ENCODE assay signal across 8 cellular contexts in the genomic region with DNA sequence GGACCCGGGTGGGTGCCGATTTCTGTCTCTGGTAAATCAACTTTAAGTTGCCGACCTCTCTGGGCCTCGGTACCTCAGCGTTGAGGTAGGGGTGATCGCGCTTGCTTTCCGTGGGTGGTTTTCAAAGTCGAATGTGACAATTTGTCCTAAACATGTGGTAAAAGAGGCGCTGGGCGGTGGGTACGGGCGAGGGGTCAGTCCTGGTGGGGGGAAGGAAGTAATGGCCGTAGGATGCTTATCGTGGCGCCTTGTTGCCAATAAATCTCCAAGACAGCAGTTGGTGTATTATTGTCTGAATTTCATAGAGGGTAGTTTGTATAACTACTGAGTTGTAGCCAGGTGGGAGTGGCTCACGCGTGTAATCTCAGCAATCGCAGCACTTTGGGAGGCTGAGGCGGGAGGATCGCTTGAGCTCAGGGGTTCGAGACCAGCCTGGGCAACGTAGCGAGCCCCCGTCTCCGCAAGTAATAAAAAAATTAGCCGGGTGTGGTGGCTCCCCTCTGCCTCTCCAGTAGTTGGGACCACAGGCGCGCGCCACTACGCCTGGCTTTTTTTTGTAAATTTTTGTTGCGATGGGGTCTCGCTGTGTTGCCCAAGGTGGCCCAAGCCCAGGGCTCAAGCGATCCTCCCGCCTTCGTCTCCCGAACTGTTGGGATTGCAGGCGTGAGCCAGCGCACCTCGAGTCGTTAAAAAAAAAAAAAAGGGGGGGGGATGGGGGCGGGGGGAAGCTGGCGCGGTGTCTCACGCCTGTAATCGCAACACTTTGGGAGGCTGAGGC. TPM values are rescaled to one million over a fixed set of nuclear protein-coding genes. Genes with fewer than 3 reads are reported as not detected.
DNase-seq lines count a peak whose midpoint lies in the region; ATAC-seq, FAIRE-seq and TF ChIP-seq lines count a peak whose summit lies in the region.

No MANE protein-coding gene starts in this region.

- no peak for TF ChIP-seq CTCF in H1 (IDR thresholded peaks at IDR 0.05; ENCODE audit: control extremely low read depth in 1 of 3, insufficient read depth in 1 of 3, low read depth in 1 of 3, low read length in 3 of 3)
- no peak for TF ChIP-seq CTCF in nephron progenitor cell (IDR thresholded peaks at IDR 0.05)

- peaks cover 3 to 7% (median 3%) of the 10 kb centered on the region in 4 experiments; a peak in 5 of 7 replicates for H3K4me1 ChIP-seq in H1 (replicated peaks in 1 of 4; ENCODE audit: control insufficient read depth in 3 of 4, insufficient read depth in 4 of 4, low read length in 3 of 4)

- no peaks in the 10 kb centered on the region for H3K9me3 Mint-ChIP-seq in nephron progenitor cell

- WGBS in H1 (ENCODE audit: extremely low coverage in 1 of 2, insufficient coverage in 1 of 2, insufficient read length in 1 of 2, insufficient replicate concordance in 2 of 2, low coverage in 1 of 2, low lambda C conversion rate in 2 of 2, missing lambda C conversion rate in 1 of 2), 2 experiments, result 37% methylated on average over 34 of the region's 46 CpGs; no CpG with 5 or more reads in 1 of the 2 experiments

- no peak for TF ChIP-seq RAD21 in H1 (IDR thresholded peaks at IDR 0.05 in 1 of 2, conservative IDR thresholded peaks at IDR 0.05 in 1 of 2; ENCODE audit: low read depth in 2 of 2, low read length in 2 of 2)

- peak overlapping the region; percentile 85 to 91 (median 90) for H3K9ac ChIP-seq in H1 (replicated peaks in 1 of 4; ENCODE audit: extremely low read depth in 1 of 4, low read depth in 3 of 4, low read length in 3 of 4)

- H3K4me3 Mint-ChIP-seq in nephron progenitor cell, result peak overlapping the region; percentile 98

- H3K27me3 ChIP-seq in H1 (replicated peaks in 1 of 4; ENCODE audit: control insufficient read depth in 3 of 4, extremely low read depth in 1 of 4, insufficient read depth in 3 of 4, low read length in 3 of 4), result no peaks in the 10 kb centered on the region

- peak overlapping the region; percentile 79 to 94 for H3K4me2 ChIP-seq in H1 (ENCODE audit: insufficient read depth in 1 of 2, low read depth in 2 of 2, low read length in 2 of 2)

- no peak overlapping the region for H3K18ac ChIP-seq in H1 (ENCODE audit: extremely low read depth, low read length)

- H2AFZ ChIP-seq in H1 (ENCODE audit: low read length), result no peak overlapping the region

- CTCF ChIA-PET in H1 (lab: Charles Lee; ENCODE audit: partially characterized antibody), result interaction anchor here (0.6 to 1.2 kb wide), 5 partner anchors 9 to 127 kb away, joined by 3 to 8 read pairs (median 3); no protein-coding TSS in a partner anchor

- H3K36me3 ChIP-seq in H1 (ENCODE audit: control insufficient read depth in 2 of 4, insufficient read depth in 4 of 4, low read length in 3 of 4), result peaks cover 7 to 15% (median 10%) of the 10 kb centered on the region in 4 experiments; a peak in 7 of 8 replicates

- peak overlapping the region; percentile 74 for H3K56ac ChIP-seq in H1 (replicated peaks; ENCODE audit: insufficient read length, low read depth, low read length)

- no peak for FAIRE-seq in H1 (lab: Jason Lieb, UNC)

- ATAC-seq in GM18502 (IDR thresholded peaks at IDR 0.05; ENCODE audit: poor library complexity, unreplicated experiment) (peak; percentile 2), HG03521 (IDR thresholded peaks at IDR 0.05; ENCODE audit: unreplicated experiment) (no peak), GM19351 (IDR thresholded peaks at IDR 0.05; ENCODE audit: unreplicated experiment) (no peak)

- H2BK12ac ChIP-seq in H1 (ENCODE audit: low read depth, low read length), result no peak overlapping the region

- H3K79me2 ChIP-seq in H1 (ENCODE audit: control insufficient read depth in 1 of 2, insufficient read depth in 2 of 2, low read length in 2 of 2), result peaks cover 25 to 71% of the 10 kb centered on the region in 2 experiments

- peaks cover 15% of the 10 kb centered on the region for H3K23me2 ChIP-seq in H1 (ENCODE audit: low read depth, low read length)

- no peak for TF ChIP-seq EP300 in H1 (IDR thresholded peaks at IDR 0.05; ENCODE audit: borderline replicate concordance in 1 of 2, low read depth in 2 of 2, low read length in 2 of 2)

- TF ChIP-seq POLR2A in H1 (IDR thresholded peaks at IDR 0.05; ENCODE audit: control extremely low read depth in 1 of 2, low read depth in 2 of 2, low read length in 2 of 2), result no peak

- peak overlapping the region; percentile 90 for H3K27ac Mint-ChIP-seq in nephron progenitor cell

- H3K14ac ChIP-seq in H1 (ENCODE audit: insufficient read length), result no peak overlapping the region

- POLR2A ChIA-PET in H1 (lab: Charles Lee; ENCODE audit: partially characterized antibody), result interaction anchor here (0.7 to 5.6 kb wide), 11 partner anchors 8 to 88 kb away, joined by 3 to 37 read pairs (median 4); no protein-coding TSS in a partner anchor

- peak overlapping the region; percentile 51 for H4K5ac ChIP-seq in H1 (ENCODE audit: insufficient read length, low read depth, low read length)

- peaks cover 3% of the 10 kb centered on the region for H3K27me3 Mint-ChIP-seq in nephron progenitor cell (ENCODE audit: low read depth, poor library complexity)

- DNase-seq in NCI-H69 (lab: John Stamatoyannopoulos, UW), result peak; percentile 44
- no peak for DNase-seq in H1 (ENCODE audit: low read depth in 1 of 2, low spot score in 2 of 2)
- no peak for DNase-seq in nephron progenitor cell
- DNase-seq in pons (ENCODE audit: low spot score), result no peak
- no peak for DNase-seq in activated effector memory CD4-positive, alpha-beta T cell treated with Interleukin-2 at 50 U/mL for 16 hours

- H3K9me3 ChIP-seq in H1 (ENCODE audit: insufficient read depth in 2 of 2, low read depth in 1 of 2, low read length in 1 of 2), result no peaks in the 10 kb centered on the region

- no peak overlapping the region for H2BK20ac ChIP-seq in H1 (ENCODE audit: low read length)

- H3K4me3 ChIP-seq in H1 (ENCODE audit: extremely low read depth in 1 of 4, insufficient read depth in 2 of 4, low read depth in 3 of 4, low read length in 4 of 4), result peak overlapping the region; percentile 82 to 99 (median 95)

- H3K23ac ChIP-seq in H1 (ENCODE audit: insufficient read length), result no peak overlapping the region

- H4K91ac ChIP-seq in H1 (replicated peaks; ENCODE audit: insufficient read length, low read length), result peak overlapping the region; percentile 37

- H2AK5ac ChIP-seq in H1 (ENCODE audit: low read depth, low read length), result no peak overlapping the region

- H3K36me3 Mint-ChIP-seq in nephron progenitor cell (ENCODE audit: low read depth), result peaks cover 24% of the 10 kb centered on the region

- no peak overlapping the region for H2BK15ac ChIP-seq in H1 (ENCODE audit: low read length)

- peak overlapping the region; percentile 93; the same call in 1 of the 2 replicates for H4K8ac ChIP-seq in H1 (ENCODE audit: extremely low read depth, insufficient read depth, low read length)

- H3K27ac ChIP-seq in H1 (ENCODE audit: low read depth, low read length), result peak overlapping the region; percentile 74

- H4K20me1 ChIP-seq in H1 (replicated peaks in 1 of 2; ENCODE audit: control insufficient read depth in 1 of 2, insufficient read depth in 2 of 2, low read length in 2 of 2), result peaks cover 0 to 7% of the 10 kb centered on the region in 2 experiments

- no peak overlapping the region for H2BK120ac ChIP-seq in H1 (replicated peaks; ENCODE audit: low read depth, low read length)

- 0 out of 2 replicates have a peak overlapping the region, but pooled peaks have one; percentile 52 for H2BK5ac ChIP-seq in H1 (ENCODE audit: low read depth, low read length)

- peaks cover 6% of the 10 kb centered on the region; the same call in 1 of the 2 replicates for H3K79me1 ChIP-seq in H1 (ENCODE audit: low read depth, low read length)

- no peak overlapping the region for H3K4ac ChIP-seq in H1 (replicated peaks; ENCODE audit: insufficient read length, low read depth, low read length)

- peaks cover 32% of the 10 kb centered on the region for H3K4me1 Mint-ChIP-seq in nephron progenitor cell

RNA-seq across cellular contexts. Expression of gene BUD23, which starts 0.7 kb away (rescaled TPM):
- 72.2 and 78.4 TPM in 2 replicates for total RNA-seq in H1 (2021; fragmentation: NEBNext Ultra II Directional; extraction: Animal tissue kit (Norgen Biotek cat#: 25700))
- 72.3 and 76.5 TPM in 2 replicates for polyA plus RNA-seq in H1 (2011; rRNA removed)
- polyA plus RNA-seq in H1 (2011; cell fraction: cytosol; rRNA removed), result 102 TPM
- 59.5 TPM for polyA plus RNA-seq in H1 (2011; cell fraction: nucleus; rRNA removed)
- 82.5 to 105 TPM (median 96.1 TPM) in 4 replicates for polyA plus RNA-seq in H1 (2012, experiment 1 of 2)
- polyA plus RNA-seq in H1 (2012, experiment 2 of 2), result 78.5 TPM
- polyA plus RNA-seq in H1 (2013, experiment 1 of 2), result 147 TPM
- polyA plus RNA-seq in H1 (2013, experiment 2 of 2), result 170 TPM
- 31.4 and 38.7 TPM in 2 replicates for polyA minus RNA-seq in H1 (2011; rRNA and poly(A)+ RNA removed)
- 22.4 TPM for polyA minus RNA-seq in H1 (2011; cell fraction: cytosol; rRNA and poly(A)+ RNA removed)
- polyA minus RNA-seq in H1 (2011; cell fraction: nucleus; rRNA and poly(A)+ RNA removed), result 19.5 TPM

RNA-seq across cellular contexts. Expression of gene DNAJC30, which starts 0.9 kb away (rescaled TPM):
- 6.0 and 6.1 TPM in 2 replicates for total RNA-seq in H1 (2021; fragmentation: NEBNext Ultra II Directional; extraction: Animal tissue kit (Norgen Biotek cat#: 25700))
- polyA plus RNA-seq in H1 (2011; rRNA removed), result 6.3 and 10.0 TPM in 2 replicates
- polyA plus RNA-seq in H1 (2011; cell fraction: cytosol; rRNA removed), result 5.9 TPM
- polyA plus RNA-seq in H1 (2011; cell fraction: nucleus; rRNA removed), result 6.7 TPM
- 3.7 to 5.1 TPM (median 4.4 TPM) in 4 replicates for polyA plus RNA-seq in H1 (2012, experiment 1 of 2)
- polyA plus RNA-seq in H1 (2012, experiment 2 of 2), result 5.4 TPM
- 5.8 TPM for polyA plus RNA-seq in H1 (2013, experiment 1 of 2)
- 5.2 TPM for polyA plus RNA-seq in H1 (2013, experiment 2 of 2)
- 3.4 and 4.4 TPM in 2 replicates for polyA minus RNA-seq in H1 (2011; rRNA and poly(A)+ RNA removed)
- 3.7 TPM for polyA minus RNA-seq in H1 (2011; cell fraction: cytosol; rRNA and poly(A)+ RNA removed)
- polyA minus RNA-seq in H1 (2011; cell fraction: nucleus; rRNA and poly(A)+ RNA removed), result 10.2 TPM

RNA-seq across cellular contexts. Expression of gene VPS37D, which starts 16.5 kb away (rescaled TPM):
- 3.4 and 3.8 TPM in 2 replicates for total RNA-seq in H1 (2021; fragmentation: NEBNext Ultra II Directional; extraction: Animal tissue kit (Norgen Biotek cat#: 25700))
- polyA plus RNA-seq in H1 (2011; rRNA removed), result 5.0 and 6.9 TPM in 2 replicates
- polyA plus RNA-seq in H1 (2011; cell fraction: cytosol; rRNA removed), result 5.6 TPM
- 5.4 TPM for polyA plus RNA-seq in H1 (2011; cell fraction: nucleus; rRNA removed)
- 1.8 to 3.9 TPM (median 3.5 TPM) in 4 replicates for polyA plus RNA-seq in H1 (2012, experiment 1 of 2)
- 3.4 TPM for polyA plus RNA-seq in H1 (2012, experiment 2 of 2)
- polyA plus RNA-seq in H1 (2013, experiment 1 of 2), result 2.4 TPM
- polyA plus RNA-seq in H1 (2013, experiment 2 of 2), result 2.7 TPM
- 0.73 and 1.0 TPM in 2 replicates for polyA minus RNA-seq in H1 (2011; rRNA and poly(A)+ RNA removed)
- polyA minus RNA-seq in H1 (2011; cell fraction: cytosol; rRNA and poly(A)+ RNA removed), result 2.7 TPM
- polyA minus RNA-seq in H1 (2011; cell fraction: nucleus; rRNA and poly(A)+ RNA removed), result 3.2 TPM

RNA-seq across cellular contexts. Expression of gene STX1A, which starts 35.4 kb away (rescaled TPM):
- total RNA-seq in H1 (2021; fragmentation: NEBNext Ultra II Directional; extraction: Animal tissue kit (Norgen Biotek cat#: 25700)), result 9.9 and 13.5 TPM in 2 replicates
- 17.5 and 25.9 TPM in 2 replicates for polyA plus RNA-seq in H1 (2011; rRNA removed)
- polyA plus RNA-seq in H1 (2011; cell fraction: cytosol; rRNA removed), result 17.2 TPM
- polyA plus RNA-seq in H1 (2011; cell fraction: nucleus; rRNA removed), result 116 TPM
- polyA plus RNA-seq in H1 (2012, experiment 1 of 2), result 14.9 to 20.1 TPM (median 18.4 TPM) in 4 replicates
- 9.2 TPM for polyA plus RNA-seq in H1 (2012, experiment 2 of 2)
- polyA plus RNA-seq in H1 (2013, experiment 1 of 2), result 11.4 TPM
- polyA plus RNA-seq in H1 (2013, experiment 2 of 2), result 12.0 TPM
- polyA minus RNA-seq in H1 (2011; rRNA and poly(A)+ RNA removed), result 8.2 and 9.8 TPM in 2 replicates
- 10.2 TPM for polyA minus RNA-seq in H1 (2011; cell fraction: cytosol; rRNA and poly(A)+ RNA removed)
- 14.3 TPM for polyA minus RNA-seq in H1 (2011; cell fraction: nucleus; rRNA and poly(A)+ RNA removed)

RNA-seq across cellular contexts. Expression of gene ABHD11, which starts 54.5 kb away (rescaled TPM):
- 19.8 and 19.9 TPM in 2 replicates for total RNA-seq in H1 (2021; fragmentation: NEBNext Ultra II Directional; extraction: Animal tissue kit (Norgen Biotek cat#: 25700))
- polyA plus RNA-seq in H1 (2011; rRNA removed), result 42.2 and 50.5 TPM in 2 replicates
- 36.5 TPM for polyA plus RNA-seq in H1 (2011; cell fraction: cytosol; rRNA removed)
- polyA plus RNA-seq in H1 (2011; cell fraction: nucleus; rRNA removed), result 37.8 TPM
- polyA plus RNA-seq in H1 (2012, experiment 1 of 2), result 14.5 to 27.1 TPM (median 22.3 TPM) in 4 replicates
- 19.7 TPM for polyA plus RNA-seq in H1 (2012, experiment 2 of 2)
- polyA plus RNA-seq in H1 (2013, experiment 1 of 2), result 9.7 TPM
- 8.4 TPM for polyA plus RNA-seq in H1 (2013, experiment 2 of 2)
- 11.2 and 21.4 TPM in 2 replicates for polyA minus RNA-seq in H1 (2011; rRNA and poly(A)+ RNA removed)
- polyA minus RNA-seq in H1 (2011; cell fraction: cytosol; rRNA and poly(A)+ RNA removed), result 14.8 TPM
- 45.5 TPM for polyA minus RNA-seq in H1 (2011; cell fraction: nucleus; rRNA and poly(A)+ RNA removed)
